25 cellular contexts compared by ENCODE assay signal in the genomic region with DNA sequence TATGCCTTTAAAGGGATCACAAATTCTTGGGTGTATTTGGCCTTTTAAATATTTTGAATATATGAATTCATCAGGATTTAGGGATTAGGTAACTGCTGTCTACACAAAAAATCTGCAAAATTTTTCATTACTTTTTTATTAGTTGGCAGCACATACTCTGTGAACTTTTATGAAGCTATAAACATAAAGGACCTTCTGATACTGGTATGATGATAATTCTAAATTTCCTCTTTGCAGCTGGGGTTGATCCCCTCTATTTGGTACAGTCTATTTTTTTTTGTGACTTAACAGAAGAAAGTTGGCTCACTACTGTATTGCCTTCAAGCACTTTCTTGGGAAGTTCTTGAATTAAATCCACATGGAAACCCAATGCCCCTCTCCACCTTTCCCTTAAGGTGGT.
"Had no signal": no experiment of that assay in that cellular context is flagged by ENCODE, and none has a peak within 500 bp of the region (broad histone marks: within the 10 kb centered on the region; RNA-seq: fewer than 3 reads in every experiment).

No MANE protein-coding gene starts in this region.

- H3K27me3 ChIP-seq: stomach, testis, thyroid gland, tibial artery, tibial nerve, transverse colon, upper lobe of left lung, upper lobe of right lung, uterus, vagina had no signal

- H3K27ac ChIP-seq: stomach, testis, thoracic aorta, thyroid gland, tibial artery, tibial nerve, transverse colon, upper lobe of left lung, upper lobe of right lung, uterus, vagina had no signal

- DNase-seq: stimulated activated CD4-positive, alpha-beta T cell treated with anti-CD3 and anti-CD28 coated beads, Interleukin-2, amount 100 ng/mL, for 48 hours; stimulated activated CD4-positive, alpha-beta T cell treated with anti-CD3 and anti-CD28 coated beads, Interleukin-4, amount 100 ng/mL, for 1 hour; stimulated activated CD4-positive, alpha-beta T cell treated with anti-CD3 and anti-CD28 coated beads, Interleukin-4, amount 100 ng/mL, for 24 hours; stimulated activated CD4-positive, alpha-beta T cell treated with anti-CD3 and anti-CD28 coated beads, Interleukin-4, amount 100 ng/mL, for 4 hours; stimulated activated CD8-positive, alpha-beta memory T cell treated with anti-CD3 and anti-CD28 coated beads, Interleukin-4, amount 100 ng/mL, for 48 hours; stimulated activated naive B cell treated with anti-CD40 and anti-IgM and Interleukin-4, amounts not matched to agents 10 μg/mL and 1 μg/mL and 100 μg/mL, for 72 hours; stimulated activated naive CD4-positive, alpha-beta T cell; stimulated activated naive CD4-positive, alpha-beta T cell treated with Interleukin-2 at 50 U/mL for 16 hours; stimulated activated naive CD8-positive, alpha-beta T cell treated with anti-CD3 and anti-CD28 coated beads, Interleukin-15, amount 100 ng/mL, for 72 hours; stimulated activated naive CD8-positive, alpha-beta T cell treated with anti-CD3 and anti-CD28 coated beads, Interleukin-15, Interleukin-2, amounts not matched to agents 100 U/mL and 50 U/mL, for 24 hours; stomach; substantia nigra; testis; thyroid gland; tibial artery; transverse colon; trophoblast cell; upper lobe of left lung; upper lobe of right lung; uterus had no signal

- H3K4me3 ChIP-seq: stomach, testis, thoracic aorta, thyroid gland, tibial artery, tibial nerve, transverse colon, upper lobe of left lung, upper lobe of right lung, uterus, vagina had no signal

- H3K4me1 ChIP-seq: stomach, testis, thyroid gland, tibial artery, transverse colon, upper lobe of left lung, upper lobe of right lung, uterus, vagina had no signal

- H3K9me3 ChIP-seq: stomach, testis, thoracic aorta, thyroid gland, tibial artery, tibial nerve, transverse colon, upper lobe of left lung, upper lobe of right lung, uterus, vagina had no signal

- H3K36me3 ChIP-seq: stomach, thoracic aorta, thyroid gland, tibial artery, tibial nerve, transverse colon, upper lobe of left lung, upper lobe of right lung, uterus, vagina had no signal

- ATAC-seq: stimulated activated effector memory CD8-positive, alpha-beta T cell treated with anti-CD3 and anti-CD28 coated beads, Interleukin-12 subunit alpha, Interleukin-12 subunit beta, amount 100 ng/mL, for 72 hours; stimulated activated memory B cell treated with anti-CD40 and anti-IgM and Interleukin-4, amounts not matched to agents 10 μg/mL and 1 μg/mL and 100 μg/mL, for 72 hours; stimulated activated naive B cell treated with anti-CD40 and anti-IgM and Interleukin-4, amounts not matched to agents 10 μg/mL and 1 μg/mL and 100 μg/mL, for 72 hours; stimulated activated naive CD8-positive, alpha-beta T cell treated with anti-CD3 and anti-CD28 coated beads, Interleukin-15, amount 100 ng/mL, for 72 hours; stimulated activated naive CD8-positive, alpha-beta T cell treated with anti-CD3 and anti-CD28 coated beads, Interleukin-15, Interleukin-2, amounts not matched to agents 100 U/mL and 50 U/mL, for 24 hours; upper lobe of right lung had no signal
